Comparison of ENCODE assay signal across 1 cellular context in the genomic region with DNA sequence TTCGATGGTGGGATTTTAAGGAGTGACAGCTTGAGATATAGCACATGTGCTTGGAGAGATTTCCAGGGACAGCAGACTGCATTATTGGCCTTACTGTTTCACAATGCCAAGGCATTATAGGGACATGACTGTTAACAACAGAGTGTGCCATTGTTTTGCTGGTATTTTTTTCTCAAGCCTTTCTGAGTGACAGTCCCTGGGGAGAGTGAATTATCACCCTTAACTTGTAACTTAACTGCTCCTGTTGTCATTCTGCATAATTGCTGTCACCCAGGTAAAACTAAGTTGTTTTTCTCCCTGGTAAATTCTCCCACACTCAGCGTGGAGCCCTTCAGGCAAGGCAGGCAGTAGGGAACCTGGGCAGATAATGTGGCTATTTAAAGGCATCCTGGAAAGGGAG.
TF ChIP-seq lines count a peak whose summit lies in the region.

No MANE protein-coding gene starts in this region.

TF ChIP-seq in GM23338, 12 proteins besides CTCF, POLR2A, EP300 and RAD21 (continued from another document):
- TF ChIP-seq, protein P1, sequence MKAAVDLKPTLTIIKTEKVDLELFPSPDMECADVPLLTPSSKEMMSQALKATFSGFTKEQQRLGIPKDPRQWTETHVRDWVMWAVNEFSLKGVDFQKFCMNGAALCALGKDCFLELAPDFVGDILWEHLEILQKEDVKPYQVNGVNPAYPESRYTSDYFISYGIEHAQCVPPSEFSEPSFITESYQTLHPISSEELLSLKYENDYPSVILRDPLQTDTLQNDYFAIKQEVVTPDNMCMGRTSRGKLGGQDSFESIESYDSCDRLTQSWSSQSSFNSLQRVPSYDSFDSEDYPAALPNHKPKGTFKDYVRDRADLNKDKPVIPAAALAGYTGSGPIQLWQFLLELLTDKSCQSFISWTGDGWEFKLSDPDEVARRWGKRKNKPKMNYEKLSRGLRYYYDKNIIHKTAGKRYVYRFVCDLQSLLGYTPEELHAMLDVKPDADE (IDR thresholded peaks at IDR 0.05), result no peak
- TF ChIP-seq EZH2 (IDR thresholded peaks at IDR 0.05; ENCODE audit: low read depth, unreplicated experiment), result no peak
- no peak for TF ChIP-seq EZH2phosphoT487 (IDR thresholded peaks at IDR 0.05; ENCODE audit: unreplicated experiment)
- no peak for TF ChIP-seq JUNB (IDR thresholded peaks at IDR 0.05; ENCODE audit: unreplicated experiment)
- TF ChIP-seq REST (IDR thresholded peaks at IDR 0.05; ENCODE audit: unreplicated experiment), result no peak
